Comparison of ENCODE assay signal across 1 cellular context in genomic region chr2:175158894-175159293, GRCh38.
TF ChIP-seq lines count a peak whose summit lies in the region.

No MANE protein-coding gene starts in this region.

TF ChIP-seq in H1, 55 proteins besides CTCF, POLR2A, EP300 and RAD21:
- TF ChIP-seq GTF2F1 (IDR thresholded peaks at IDR 0.05; ENCODE audit: borderline replicate concordance, low read depth, low read length), result no peak
- no peak for TF ChIP-seq RXRA (IDR thresholded peaks at IDR 0.05; ENCODE audit: insufficient read depth, low read depth, low read length)
- no peak for TF ChIP-seq SP1 (IDR thresholded peaks at IDR 0.05; ENCODE audit: low read depth, low read length)
- TF ChIP-seq CREB1 (IDR thresholded peaks at IDR 0.05), result no peak
- no peak for TF ChIP-seq KDM1A (IDR thresholded peaks at IDR 0.05; ENCODE audit: borderline replicate concordance, low read length)
- TF ChIP-seq POU5F1 (IDR thresholded peaks at IDR 0.05; ENCODE audit: low read depth, low read length), result no peak
- TF ChIP-seq TAF7 (optimal IDR thresholded peaks at IDR 0.05; ENCODE audit: borderline replicate concordance, low read depth, low read length), result no peak
